1 cellular context compared by ENCODE assay signal in the genomic region with DNA sequence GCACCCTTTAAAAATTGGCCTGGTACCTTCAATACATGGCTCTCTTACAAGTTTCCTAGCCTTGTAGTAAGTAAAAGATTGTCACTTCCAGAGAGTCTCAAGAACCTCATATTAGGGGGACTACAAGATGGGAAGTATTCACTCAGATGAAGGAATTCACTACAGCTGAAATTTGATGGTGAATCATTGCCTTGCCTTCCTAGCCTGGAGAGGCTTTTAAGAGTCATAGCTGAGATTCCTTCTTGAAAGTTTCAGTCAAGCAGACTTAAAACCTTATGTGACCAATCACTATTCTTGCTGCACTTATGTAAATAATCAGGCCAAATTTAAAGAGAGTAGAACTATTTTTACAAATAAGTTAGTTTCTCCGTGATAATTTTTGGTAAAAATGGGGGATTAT.
TF ChIP-seq lines count a peak whose summit lies in the region.

No MANE protein-coding gene starts in this region.

TF ChIP-seq in GM23338, 12 proteins besides CTCF, POLR2A, EP300 and RAD21 (continued from another document):
- TF ChIP-seq STAT1 (IDR thresholded peaks at IDR 0.05; ENCODE audit: unreplicated experiment) (no peak), ZNF462 (CRISPR knock-in tag; IDR thresholded peaks at IDR 0.05) (no peak), CREB1 (CRISPR knock-in tag; IDR thresholded peaks at IDR 0.05; ENCODE audit: low read depth) (no peak), NANOG (IDR thresholded peaks at IDR 0.05; ENCODE audit: borderline replicate concordance) (no peak)
- TF ChIP-seq, protein P1, sequence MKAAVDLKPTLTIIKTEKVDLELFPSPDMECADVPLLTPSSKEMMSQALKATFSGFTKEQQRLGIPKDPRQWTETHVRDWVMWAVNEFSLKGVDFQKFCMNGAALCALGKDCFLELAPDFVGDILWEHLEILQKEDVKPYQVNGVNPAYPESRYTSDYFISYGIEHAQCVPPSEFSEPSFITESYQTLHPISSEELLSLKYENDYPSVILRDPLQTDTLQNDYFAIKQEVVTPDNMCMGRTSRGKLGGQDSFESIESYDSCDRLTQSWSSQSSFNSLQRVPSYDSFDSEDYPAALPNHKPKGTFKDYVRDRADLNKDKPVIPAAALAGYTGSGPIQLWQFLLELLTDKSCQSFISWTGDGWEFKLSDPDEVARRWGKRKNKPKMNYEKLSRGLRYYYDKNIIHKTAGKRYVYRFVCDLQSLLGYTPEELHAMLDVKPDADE (IDR thresholded peaks at IDR 0.05): no peak
TF ChIP-seq in GM23338: peak in this region for 0.
